Comparison of ENCODE assay signal across 19 cellular contexts in genomic region chr10:19096674-19097073, GRCh38. TPM values are rescaled to one million over a fixed set of nuclear protein-coding genes. Genes with fewer than 3 reads are reported as not detected.
DNase-seq lines count a peak whose midpoint lies in the region; ATAC-seq and TF ChIP-seq lines count a peak whose summit lies in the region.
"Had no signal": no experiment of that assay in that cellular context is flagged by ENCODE, and none has a peak within 500 bp of the region (broad histone marks: within the 10 kb centered on the region; RNA-seq: fewer than 3 reads in every experiment).

No MANE protein-coding gene starts in this region.

- H3K9me3 Mint-ChIP-seq in neural progenitor cell, result peaks cover 2% of the 10 kb centered on the region
- peaks cover 13 to 15% of the 10 kb centered on the region in 2 donors for H3K9me3 Mint-ChIP-seq in natural killer cell

- POLR2A ChIA-PET in PC-9 (lab: Charles Lee; ENCODE audit: unreplicated experiment), result no interaction called here

- H3K27me3 ChIP-seq in H7 (ENCODE audit: control insufficient read depth, insufficient read depth, low read length) (no peaks in the 10 kb centered on the region), neural progenitor cell (no peaks in the 10 kb centered on the region), PC-9 (ENCODE audit: insufficient read depth, low read depth) (peaks cover 3% of the 10 kb centered on the region; the same call in 1 of the 2 replicates), thyroid gland (no peaks in the 10 kb centered on the region)
- H3K27me3 ChIP-seq: BE2C had no signal

- peaks cover 3% of the 10 kb centered on the region for H3K9me3 ChIP-seq in neural progenitor cell (ENCODE audit: low read depth)
- H3K9me3 ChIP-seq in PC-9 (ENCODE audit: insufficient read depth, low read depth), result no peaks in the 10 kb centered on the region
- H3K9me3 ChIP-seq in thyroid gland, result no peaks in the 10 kb centered on the region
- H3K9me3 ChIP-seq: BE2C, HAP-1 had no signal

- WGBS in thyroid gland, 2 donors, result 40 to 51% methylated on average over 4 of the region's 4 CpGs

- no peaks in the 10 kb centered on the region for H3K36me3 ChIP-seq in H7 (replicated peaks; ENCODE audit: control insufficient read depth, insufficient read depth, low read length)
- no peaks in the 10 kb centered on the region for H3K36me3 ChIP-seq in neural progenitor cell
- no peaks in the 10 kb centered on the region for H3K36me3 ChIP-seq in PC-9 (ENCODE audit: low read depth)
- H3K36me3 ChIP-seq in thyroid gland, result no peaks in the 10 kb centered on the region
- H3K36me3 ChIP-seq: BE2C, HAP-1 had no signal

- H3K27me3 Mint-ChIP-seq in neural progenitor cell (ENCODE audit: insufficient read depth, low read depth) (no peaks in the 10 kb centered on the region), natural killer cell (ENCODE audit: low read depth in 2 of 2) (no peaks in the 10 kb centered on the region)
- H3K27me3 Mint-ChIP-seq: CD4-positive, CD25-positive, alpha-beta regulatory T cell; CD8-positive, alpha-beta memory T cell had no signal

- H3K4me2 ChIP-seq in neural progenitor cell, result peak overlapping the region; percentile 52
- no peak overlapping the region for H3K4me2 ChIP-seq in PC-9

- H3K27ac Mint-ChIP-seq in neural progenitor cell (peak overlapping the region; percentile 89), natural killer cell (no peak overlapping the region)
- H3K27ac Mint-ChIP-seq: CD4-positive, CD25-positive, alpha-beta regulatory T cell; CD8-positive, alpha-beta memory T cell had no signal

- TF ChIP-seq POLR2A in thyroid gland (IDR thresholded peaks at IDR 0.05), result no peak

- H3K4me3 Mint-ChIP-seq in neural progenitor cell, result no peak overlapping the region
- H3K4me3 Mint-ChIP-seq in natural killer cell, result no peak overlapping the region
- H3K4me3 Mint-ChIP-seq: CD4-positive, CD25-positive, alpha-beta regulatory T cell; CD8-positive, alpha-beta memory T cell had no signal

- no peak for TF ChIP-seq CTCF in neural progenitor cell (IDR thresholded peaks at IDR 0.05)
- no peak for TF ChIP-seq CTCF in natural killer cell (IDR thresholded peaks at IDR 0.05)
- no peak for TF ChIP-seq CTCF in PC-9 (conservative IDR thresholded peaks at IDR 0.05)
- no peak for TF ChIP-seq CTCF in thyroid gland (IDR thresholded peaks at IDR 0.05)

- no peaks in the 10 kb centered on the region for H4K20me1 ChIP-seq in neural progenitor cell (ENCODE audit: low read depth)
- no peaks in the 10 kb centered on the region for H4K20me1 ChIP-seq in PC-9 (ENCODE audit: insufficient read depth)

- H3K4me1 ChIP-seq in neural progenitor cell (peaks cover 27% of the 10 kb centered on the region), PC-9 (replicated peaks; ENCODE audit: insufficient read depth) (no peaks in the 10 kb centered on the region), thyroid gland (no peaks in the 10 kb centered on the region)
- H3K4me1 ChIP-seq: BE2C, HAP-1 had no signal

- peak; percentile 28 for DNase-seq in D341Med (ENCODE audit: low spot score)
- peak; percentile 3 for DNase-seq in H7
- DNase-seq in NCI-H82 treated with DMSO at 0.1 percent for 48 hours (lab: John Stamatoyannopoulos, UW; ENCODE audit: unreplicated experiment), result peak; percentile 15
- DNase-seq in neural progenitor cell (ENCODE audit: low spot score), result peak; percentile 23
- no peak for DNase-seq in natural killer cell
- no peak for DNase-seq in PC-9
- no peak for DNase-seq in thyroid gland
- DNase-seq: ACHN; BE2C; C1 segment of cervical spinal cord; CD4-positive, CD25-positive, alpha-beta regulatory T cell; CD8-positive, alpha-beta memory T cell; COR-L47; DMS153; DMS79; GDM1 had no signal

- H3K36me3 Mint-ChIP-seq in neural progenitor cell, result peaks cover 2% of the 10 kb centered on the region
- H3K36me3 Mint-ChIP-seq in natural killer cell, result peaks cover 10% of the 10 kb centered on the region
- H3K36me3 Mint-ChIP-seq: CD4-positive, CD25-positive, alpha-beta regulatory T cell; CD8-positive, alpha-beta memory T cell had no signal

- peaks cover 30% of the 10 kb centered on the region for H3K4me1 Mint-ChIP-seq in neural progenitor cell
- H3K4me1 Mint-ChIP-seq in natural killer cell, result no peaks in the 10 kb centered on the region
- H3K4me1 Mint-ChIP-seq: CD4-positive, CD25-positive, alpha-beta regulatory T cell; CD8-positive, alpha-beta memory T cell had no signal

- peak overlapping the region; percentile 18 for H3K27ac ChIP-seq in neural progenitor cell
- H3K27ac ChIP-seq in PC-9, result no peak overlapping the region
- H3K27ac ChIP-seq in thyroid gland, result no peak overlapping the region

- no peak for ATAC-seq in natural killer cell

- H3K9me2 ChIP-seq in PC-9 (ENCODE audit: insufficient read depth), result no peaks in the 10 kb centered on the region

- intact Hi-C loops in natural killer cell (cut with micrococcal nuclease) (no loop called here), PC-9 (cut with micrococcal nuclease; ENCODE audit: unreplicated experiment) (no loop called here), thyroid gland (cut with DNase I) (no loop called here)

- no peak overlapping the region for H3K9ac ChIP-seq in neural progenitor cell

- H3F3A ChIP-seq in neural progenitor cell (ENCODE audit: low read depth), result peaks cover 12% of the 10 kb centered on the region
- no peaks in the 10 kb centered on the region for H3F3A ChIP-seq in PC-9 (ENCODE audit: insufficient read depth, low read depth)

- CTCF ChIA-PET in PC-9 (lab: Charles Lee), result no interaction called here

- no TSS peak for BruUV-seq in PC-9 (replicated peaks; lab: Mats Ljungman, UMichigan)

- H3K79me2 ChIP-seq in neural progenitor cell (ENCODE audit: low read depth) (no peaks in the 10 kb centered on the region), PC-9 (ENCODE audit: low read depth) (no peaks in the 10 kb centered on the region)

- H3K4me3 ChIP-seq in H7 (ENCODE audit: insufficient read depth, low read depth, low read length) (no peak overlapping the region), neural progenitor cell (peak overlapping the region; percentile 1), PC-9 (no peak overlapping the region), thyroid gland (replicated peaks in 1 of 3) (no peak overlapping the region)
- H3K4me3 ChIP-seq: HAP-1 had no signal

- H2AFZ ChIP-seq in neural progenitor cell (replicated peaks), result no peak overlapping the region
- H2AFZ ChIP-seq in PC-9, result no peak overlapping the region

RNA-seq across cellular contexts. Expression of gene MALRD1, which starts 48.1 kb away (rescaled TPM):
- 0.69 TPM in 1 of 2 replicates, not detected in the other for total RNA-seq in H7 (2014; rRNA removed; shearing (Covaris generic))
- 0.11 and 0.71 TPM in 2 replicates for total RNA-seq in neural progenitor cell (ENCODE audit: low replicate concordance)
- total RNA-seq in natural killer cell, result not detected
- total RNA-seq in PC-9 (2021), result not detected in 2 replicates
- total RNA-seq in thyroid gland, result 1 to 10 TPM in 2 of 4 donors, under 1 TPM in 1, not detected in 1; 0.94 to 4.5 (median 2.3) TPM
- total RNA-seq: A172; CD4-positive, CD25-positive, alpha-beta regulatory T cell; CD8-positive, alpha-beta memory T cell; Daoy had no signal

Comparison
In these comparisons a context has a peak if more than half of its experiments do, and no peak if none do; other contexts are left out.
1. DNase-seq: peak in D341Med (single experiment), H7 (single experiment), NCI-H82 treated with DMSO at 0.1 percent for 48 hours (single experiment) and neural progenitor cell (single experiment); none in natural killer cell (single experiment), PC-9 (0 of 2) and thyroid gland (0 of 2).